1 cellular context compared by ENCODE assay signal in the genomic region with DNA sequence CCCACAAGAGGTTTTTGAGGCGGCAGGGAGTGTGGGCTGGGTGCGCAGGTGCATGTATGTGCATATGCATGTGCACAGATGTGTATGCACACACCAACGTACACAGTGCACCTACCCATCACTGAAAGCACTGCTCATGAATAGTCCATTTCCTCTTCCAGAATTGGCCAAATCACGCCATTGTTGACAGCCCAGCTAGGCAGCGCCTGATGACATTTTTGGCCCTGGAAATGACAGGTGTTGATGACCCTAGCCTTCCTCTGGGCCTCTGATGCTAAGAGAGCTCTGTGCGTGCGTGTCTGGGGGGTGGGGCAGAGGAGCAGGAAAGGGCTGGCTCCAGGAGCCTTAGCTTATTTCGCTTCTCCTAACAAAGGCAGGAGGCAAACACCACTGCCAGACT.
TF ChIP-seq lines count a peak whose summit lies in the region.

No MANE protein-coding gene starts in this region.

TF ChIP-seq in GM23338, 12 proteins besides CTCF, POLR2A, EP300 and RAD21 (continued from another document):
- TF ChIP-seq, protein P1, sequence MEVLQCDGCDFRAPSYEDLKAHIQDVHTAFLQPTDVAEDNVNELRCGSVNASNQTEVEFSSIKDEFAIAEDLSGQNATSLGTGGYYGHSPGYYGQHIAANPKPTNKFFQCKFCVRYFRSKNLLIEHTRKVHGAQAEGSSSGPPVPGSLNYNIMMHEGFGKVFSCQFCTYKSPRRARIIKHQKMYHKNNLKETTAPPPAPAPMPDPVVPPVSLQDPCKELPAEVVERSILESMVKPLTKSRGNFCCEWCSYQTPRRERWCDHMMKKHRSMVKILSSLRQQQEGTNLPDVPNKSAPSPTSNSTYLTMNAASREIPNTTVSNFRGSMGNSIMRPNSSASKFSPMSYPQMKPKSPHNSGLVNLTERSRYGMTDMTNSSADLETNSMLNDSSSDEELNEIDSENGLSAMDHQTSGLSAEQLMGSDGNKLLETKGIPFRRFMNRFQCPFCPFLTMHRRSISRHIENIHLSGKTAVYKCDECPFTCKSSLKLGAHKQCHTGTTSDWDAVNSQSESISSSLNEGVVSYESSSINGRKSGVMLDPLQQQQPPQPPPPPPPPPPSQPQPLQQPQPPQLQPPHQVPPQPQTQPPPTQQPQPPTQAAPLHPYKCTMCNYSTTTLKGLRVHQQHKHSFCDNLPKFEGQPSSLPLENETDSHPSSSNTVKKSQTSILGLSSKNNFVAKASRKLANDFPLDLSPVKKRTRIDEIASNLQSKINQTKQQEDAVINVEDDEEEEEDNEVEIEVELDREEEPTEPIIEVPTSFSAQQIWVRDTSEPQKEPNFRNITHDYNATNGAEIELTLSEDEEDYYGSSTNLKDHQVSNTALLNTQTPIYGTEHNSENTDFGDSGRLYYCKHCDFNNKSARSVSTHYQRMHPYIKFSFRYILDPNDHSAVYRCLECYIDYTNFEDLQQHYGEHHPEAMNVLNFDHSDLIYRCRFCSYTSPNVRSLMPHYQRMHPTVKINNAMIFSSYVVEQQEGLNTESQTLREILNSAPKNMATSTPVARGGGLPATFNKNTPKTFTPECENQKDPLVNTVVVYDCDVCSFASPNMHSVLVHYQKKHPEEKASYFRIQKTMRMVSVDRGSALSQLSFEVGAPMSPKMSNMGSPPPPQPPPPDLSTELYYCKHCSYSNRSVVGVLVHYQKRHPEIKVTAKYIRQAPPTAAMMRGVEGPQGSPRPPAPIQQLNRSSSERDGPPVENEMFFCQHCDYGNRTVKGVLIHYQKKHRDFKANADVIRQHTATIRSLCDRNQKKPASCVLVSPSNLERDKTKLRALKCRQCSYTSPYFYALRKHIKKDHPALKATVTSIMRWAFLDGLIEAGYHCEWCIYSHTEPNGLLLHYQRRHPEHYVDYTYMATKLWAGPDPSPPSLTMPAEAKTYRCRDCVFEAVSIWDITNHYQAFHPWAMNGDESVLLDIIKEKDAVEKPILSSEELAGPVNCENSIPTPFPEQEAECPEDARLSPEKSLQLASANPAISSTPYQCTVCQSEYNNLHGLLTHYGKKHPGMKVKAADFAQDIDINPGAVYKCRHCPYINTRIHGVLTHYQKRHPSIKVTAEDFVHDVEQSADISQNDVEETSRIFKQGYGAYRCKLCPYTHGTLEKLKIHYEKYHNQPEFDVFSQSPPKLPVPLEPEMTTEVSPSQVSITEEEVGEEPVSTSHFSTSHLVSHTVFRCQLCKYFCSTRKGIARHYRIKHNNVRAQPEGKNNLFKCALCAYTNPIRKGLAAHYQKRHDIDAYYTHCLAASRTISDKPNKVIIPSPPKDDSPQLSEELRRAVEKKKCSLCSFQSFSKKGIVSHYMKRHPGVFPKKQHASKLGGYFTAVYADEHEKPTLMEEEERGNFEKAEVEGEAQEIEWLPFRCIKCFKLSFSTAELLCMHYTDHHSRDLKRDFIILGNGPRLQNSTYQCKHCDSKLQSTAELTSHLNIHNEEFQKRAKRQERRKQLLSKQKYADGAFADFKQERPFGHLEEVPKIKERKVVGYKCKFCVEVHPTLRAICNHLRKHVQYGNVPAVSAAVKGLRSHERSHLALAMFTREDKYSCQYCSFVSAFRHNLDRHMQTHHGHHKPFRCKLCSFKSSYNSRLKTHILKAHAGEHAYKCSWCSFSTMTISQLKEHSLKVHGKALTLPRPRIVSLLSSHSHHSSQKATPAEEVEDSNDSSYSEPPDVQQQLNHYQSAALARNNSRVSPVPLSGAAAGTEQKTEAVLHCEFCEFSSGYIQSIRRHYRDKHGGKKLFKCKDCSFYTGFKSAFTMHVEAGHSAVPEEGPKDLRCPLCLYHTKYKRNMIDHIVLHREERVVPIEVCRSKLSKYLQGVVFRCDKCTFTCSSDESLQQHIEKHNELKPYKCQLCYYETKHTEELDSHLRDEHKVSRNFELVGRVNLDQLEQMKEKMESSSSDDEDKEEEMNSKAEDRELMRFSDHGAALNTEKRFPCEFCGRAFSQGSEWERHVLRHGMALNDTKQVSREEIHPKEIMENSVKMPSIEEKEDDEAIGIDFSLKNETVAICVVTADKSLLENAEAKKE (CRISPR knock-in tag; IDR thresholded peaks at IDR 0.05): no peak
- no peak for TF ChIP-seq EZH2 (IDR thresholded peaks at IDR 0.05; ENCODE audit: low read depth, unreplicated experiment)
- no peak for TF ChIP-seq EZH2phosphoT487 (IDR thresholded peaks at IDR 0.05; ENCODE audit: unreplicated experiment)
- no peak for TF ChIP-seq ZNF331 (CRISPR knock-in tag; IDR thresholded peaks at IDR 0.05; ENCODE audit: low read depth)
- TF ChIP-seq, protein P2, sequence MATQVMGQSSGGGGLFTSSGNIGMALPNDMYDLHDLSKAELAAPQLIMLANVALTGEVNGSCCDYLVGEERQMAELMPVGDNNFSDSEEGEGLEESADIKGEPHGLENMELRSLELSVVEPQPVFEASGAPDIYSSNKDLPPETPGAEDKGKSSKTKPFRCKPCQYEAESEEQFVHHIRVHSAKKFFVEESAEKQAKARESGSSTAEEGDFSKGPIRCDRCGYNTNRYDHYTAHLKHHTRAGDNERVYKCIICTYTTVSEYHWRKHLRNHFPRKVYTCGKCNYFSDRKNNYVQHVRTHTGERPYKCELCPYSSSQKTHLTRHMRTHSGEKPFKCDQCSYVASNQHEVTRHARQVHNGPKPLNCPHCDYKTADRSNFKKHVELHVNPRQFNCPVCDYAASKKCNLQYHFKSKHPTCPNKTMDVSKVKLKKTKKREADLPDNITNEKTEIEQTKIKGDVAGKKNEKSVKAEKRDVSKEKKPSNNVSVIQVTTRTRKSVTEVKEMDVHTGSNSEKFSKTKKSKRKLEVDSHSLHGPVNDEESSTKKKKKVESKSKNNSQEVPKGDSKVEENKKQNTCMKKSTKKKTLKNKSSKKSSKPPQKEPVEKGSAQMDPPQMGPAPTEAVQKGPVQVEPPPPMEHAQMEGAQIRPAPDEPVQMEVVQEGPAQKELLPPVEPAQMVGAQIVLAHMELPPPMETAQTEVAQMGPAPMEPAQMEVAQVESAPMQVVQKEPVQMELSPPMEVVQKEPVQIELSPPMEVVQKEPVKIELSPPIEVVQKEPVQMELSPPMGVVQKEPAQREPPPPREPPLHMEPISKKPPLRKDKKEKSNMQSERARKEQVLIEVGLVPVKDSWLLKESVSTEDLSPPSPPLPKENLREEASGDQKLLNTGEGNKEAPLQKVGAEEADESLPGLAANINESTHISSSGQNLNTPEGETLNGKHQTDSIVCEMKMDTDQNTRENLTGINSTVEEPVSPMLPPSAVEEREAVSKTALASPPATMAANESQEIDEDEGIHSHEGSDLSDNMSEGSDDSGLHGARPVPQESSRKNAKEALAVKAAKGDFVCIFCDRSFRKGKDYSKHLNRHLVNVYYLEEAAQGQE (IDR thresholded peaks at IDR 0.05; ENCODE audit: unreplicated experiment): no peak
